Comparison of ENCODE assay signal across 15 cellular contexts in genomic region chr7:600149-600814, GRCh38.
DNase-seq lines count a peak whose midpoint lies in the region; ATAC-seq and TF ChIP-seq lines count a peak whose summit lies in the region.
"Had no signal": no experiment of that assay in that cellular context is flagged by ENCODE, and none has a peak within 500 bp of the region (broad histone marks: within the 10 kb centered on the region; RNA-seq: fewer than 3 reads in every experiment).

No MANE protein-coding gene starts in this region.

- POLR2A ChIA-PET in T-cell (lab: Charles Lee) = interaction anchor here in 1 of 2 donors (0.6 kb wide), 1 partner anchor 19 kb away, joined by 4 read pairs; no protein-coding TSS in a partner anchor

- no peak for DNase-seq in activated naive CD4-positive, alpha-beta T cell treated with anti-CD3 and anti-CD28 coated beads for 36 hours
- DNase-seq in activated naive CD4-positive, alpha-beta T cell treated with anti-CD3 and anti-CD28 coated beads, Interleukin-2, amount 10 ng/mL, durations not matched to agents 7 days and 5 days = no peak
- DNase-seq in T-cell (no peak), lower lobe of right lung (no peak), NCI-H510A treated with DMSO at 0.1 percent for 48 hours (lab: John Stamatoyannopoulos, UW) (no peak)
- no peak for DNase-seq in effector memory CD4-positive, alpha-beta T cell
- no peak for DNase-seq in stimulated activated naive CD8-positive, alpha-beta T cell treated with anti-CD3 and anti-CD28 coated beads, Interleukin-15, amount 100 ng/mL, for 72 hours
- DNase-seq: dermis blood vessel endothelial cell, esophagus squamous epithelium, head of caudate nucleus, NCI-H748 treated with DMSO at 0.1 percent for 48 hours, PC-9, SK-N-SH had no signal

- H3K27ac ChIP-seq in effector memory CD4-positive, alpha-beta T cell (ENCODE audit: insufficient read depth, low read length, poor library complexity, severe bottlenecking) = peak overlapping the region; percentile 94
- H3K27ac ChIP-seq in lower lobe of right lung = no peak overlapping the region
- H3K27ac ChIP-seq: PC-9 had no signal

- peaks cover 9% of the 10 kb centered on the region for H3K9me3 Mint-ChIP-seq in activated naive CD4-positive, alpha-beta T cell treated with anti-CD3 and anti-CD28 coated beads for 36 hours
- H3K9me3 Mint-ChIP-seq in activated naive CD4-positive, alpha-beta T cell treated with anti-CD3 and anti-CD28 coated beads, Interleukin-2, amount 10 ng/mL, durations not matched to agents 7 days and 5 days = peaks cover 11% of the 10 kb centered on the region
- H3K9me3 Mint-ChIP-seq in T-cell = no peaks in the 10 kb centered on the region
- peaks cover 0 to 7% of the 10 kb centered on the region in 2 donors for H3K9me3 Mint-ChIP-seq in stimulated activated naive CD8-positive, alpha-beta T cell treated with anti-CD3 and anti-CD28 coated beads, Interleukin-15, amount 100 ng/mL, for 72 hours

- no peaks in the 10 kb centered on the region for H3K27me3 ChIP-seq in effector memory CD4-positive, alpha-beta T cell (replicated peaks; ENCODE audit: control insufficient read depth, insufficient read depth, low read length, poor library complexity, severe bottlenecking)
- H3K27me3 ChIP-seq in lower lobe of right lung (ENCODE audit: low read depth) = no peaks in the 10 kb centered on the region
- H3K27me3 ChIP-seq: esophagus squamous epithelium had no signal

- no peak for TF ChIP-seq CTCF in lower lobe of right lung (IDR thresholded peaks at IDR 0.05)

- H3K4me3 ChIP-seq in effector memory CD4-positive, alpha-beta T cell (ENCODE audit: insufficient read depth, low read depth, low read length, poor library complexity, severe bottlenecking) = no peak overlapping the region
- H3K4me3 ChIP-seq in lower lobe of right lung = no peak overlapping the region
- H3K4me3 ChIP-seq: esophagus squamous epithelium, PC-9 had no signal

- H3K4me1 ChIP-seq in effector memory CD4-positive, alpha-beta T cell (ENCODE audit: control insufficient read depth, insufficient read depth, low read length, poor library complexity, severe bottlenecking) = peaks cover 48% of the 10 kb centered on the region
- peaks cover 38% of the 10 kb centered on the region for H3K4me1 ChIP-seq in lower lobe of right lung

- no peaks in the 10 kb centered on the region for H3K27me3 Mint-ChIP-seq in activated naive CD4-positive, alpha-beta T cell treated with anti-CD3 and anti-CD28 coated beads for 36 hours (ENCODE audit: low read depth)
- H3K27me3 Mint-ChIP-seq in activated naive CD4-positive, alpha-beta T cell treated with anti-CD3 and anti-CD28 coated beads, Interleukin-2, amount 10 ng/mL, durations not matched to agents 7 days and 5 days = no peaks in the 10 kb centered on the region
- no peaks in the 10 kb centered on the region for H3K27me3 Mint-ChIP-seq in T-cell
- no peaks in the 10 kb centered on the region for H3K27me3 Mint-ChIP-seq in stimulated activated naive CD8-positive, alpha-beta T cell treated with anti-CD3 and anti-CD28 coated beads, Interleukin-15, amount 100 ng/mL, for 72 hours
- H3K27me3 Mint-ChIP-seq: IgD-negative memory B cell had no signal

- H3K27ac Mint-ChIP-seq in activated naive CD4-positive, alpha-beta T cell treated with anti-CD3 and anti-CD28 coated beads for 36 hours = peak overlapping the region; percentile 100
- H3K27ac Mint-ChIP-seq in activated naive CD4-positive, alpha-beta T cell treated with anti-CD3 and anti-CD28 coated beads, Interleukin-2, amount 10 ng/mL, durations not matched to agents 7 days and 5 days = no peak overlapping the region
- peak overlapping the region; percentile 22 to 49 for H3K27ac Mint-ChIP-seq in T-cell
- H3K27ac Mint-ChIP-seq in stimulated activated naive CD8-positive, alpha-beta T cell treated with anti-CD3 and anti-CD28 coated beads, Interleukin-15, amount 100 ng/mL, for 72 hours = peak overlapping the region; percentile 86 to 92
- H3K27ac Mint-ChIP-seq: IgD-negative memory B cell had no signal

- intact Hi-C loops in activated naive CD4-positive, alpha-beta T cell treated with anti-CD3 and anti-CD28 coated beads for 36 hours (cut with micrococcal nuclease) = loop anchor here (5.0 kb wide), 4 partner anchors 83 to 238 kb away; partner anchors contain the start of genes DNAAF5, PDGFA, PRKAR1B and SUN1
- intact Hi-C loops in lower lobe of right lung (cut with DNase I) = no loop called here

- H3K4me1 Mint-ChIP-seq in activated naive CD4-positive, alpha-beta T cell treated with anti-CD3 and anti-CD28 coated beads for 36 hours (ENCODE audit: low read depth) = peaks cover 65% of the 10 kb centered on the region
- H3K4me1 Mint-ChIP-seq in activated naive CD4-positive, alpha-beta T cell treated with anti-CD3 and anti-CD28 coated beads, Interleukin-2, amount 10 ng/mL, durations not matched to agents 7 days and 5 days = peaks cover 51% of the 10 kb centered on the region
- H3K4me1 Mint-ChIP-seq in T-cell = peaks cover 37 to 56% (median 51%) of the 10 kb centered on the region in 3 donors
- H3K4me1 Mint-ChIP-seq in stimulated activated naive CD8-positive, alpha-beta T cell treated with anti-CD3 and anti-CD28 coated beads, Interleukin-15, amount 100 ng/mL, for 72 hours = peaks cover 99% of the 10 kb centered on the region

- ATAC-seq in T-cell (replicated peaks in 1 of 4) = no peak
- no peak for ATAC-seq in stimulated activated naive CD8-positive, alpha-beta T cell treated with anti-CD3 and anti-CD28 coated beads, Interleukin-15, amount 100 ng/mL, for 72 hours
- no peak for ATAC-seq in GM21528 (IDR thresholded peaks at IDR 0.05; ENCODE audit: low FRiP score, unreplicated experiment)
- ATAC-seq in lower lobe of right lung = no peak

- no peaks in the 10 kb centered on the region for H3K9me3 ChIP-seq in effector memory CD4-positive, alpha-beta T cell (ENCODE audit: control insufficient read depth, low read length)
- no peaks in the 10 kb centered on the region for H3K9me3 ChIP-seq in lower lobe of right lung
- H3K9me3 ChIP-seq: esophagus squamous epithelium, SK-N-SH had no signal

- peak overlapping the region; percentile 71 for H3K4me3 Mint-ChIP-seq in activated naive CD4-positive, alpha-beta T cell treated with anti-CD3 and anti-CD28 coated beads for 36 hours
- H3K4me3 Mint-ChIP-seq in activated naive CD4-positive, alpha-beta T cell treated with anti-CD3 and anti-CD28 coated beads, Interleukin-2, amount 10 ng/mL, durations not matched to agents 7 days and 5 days = no peak overlapping the region
- no peak overlapping the region for H3K4me3 Mint-ChIP-seq in T-cell
- H3K4me3 Mint-ChIP-seq in stimulated activated naive CD8-positive, alpha-beta T cell treated with anti-CD3 and anti-CD28 coated beads, Interleukin-15, amount 100 ng/mL, for 72 hours = peak overlapping the region; percentile 98

- peaks cover 32% of the 10 kb centered on the region for H3K36me3 Mint-ChIP-seq in activated naive CD4-positive, alpha-beta T cell treated with anti-CD3 and anti-CD28 coated beads for 36 hours (ENCODE audit: low read depth)
- peaks cover 24% of the 10 kb centered on the region for H3K36me3 Mint-ChIP-seq in activated naive CD4-positive, alpha-beta T cell treated with anti-CD3 and anti-CD28 coated beads, Interleukin-2, amount 10 ng/mL, durations not matched to agents 7 days and 5 days
- H3K36me3 Mint-ChIP-seq in T-cell = peaks cover 11% of the 10 kb centered on the region
- H3K36me3 Mint-ChIP-seq: IgD-negative memory B cell had no signal

- CTCF ChIA-PET in activated naive CD4-positive, alpha-beta T cell treated with anti-CD3 and anti-CD28 coated beads for 36 hours (lab: Charles Lee) = interaction anchor here (0.6 to 1.4 kb wide), 2 partner anchors 16 to 20 kb away, joined by 3 to 4 read pairs; no protein-coding TSS in a partner anchor
- CTCF ChIA-PET in activated naive CD4-positive, alpha-beta T cell treated with anti-CD3 and anti-CD28 coated beads, Interleukin-2, amount 10 ng/mL, durations not matched to agents 7 days and 5 days (lab: Charles Lee) = no interaction called here
- CTCF ChIA-PET in T-cell (lab: Charles Lee) = interaction anchor here in 1 of 2 donors (1.8 kb wide), 1 partner anchor 18 kb away, joined by 4 read pairs; no protein-coding TSS in a partner anchor

- H3K36me3 ChIP-seq in effector memory CD4-positive, alpha-beta T cell (ENCODE audit: control insufficient read depth, insufficient read depth, low read length) = no peaks in the 10 kb centered on the region
- no peaks in the 10 kb centered on the region for H3K36me3 ChIP-seq in lower lobe of right lung

Comparison
In these comparisons a context has a peak if more than half of its experiments do, and no peak if none do; other contexts are left out.
1. H3K4me3 Mint-ChIP-seq: peak in activated naive CD4-positive, alpha-beta T cell treated with anti-CD3 and anti-CD28 coated beads for 36 hours (single experiment) and stimulated activated naive CD8-positive, alpha-beta T cell treated with anti-CD3 and anti-CD28 coated beads, Interleukin-15, amount 100 ng/mL, for 72 hours (2 of 2); none in activated naive CD4-positive, alpha-beta T cell treated with anti-CD3 and anti-CD28 coated beads, Interleukin-2, amount 10 ng/mL, durations not matched to agents 7 days and 5 days (single experiment) and T-cell (0 of 3).